Comparison of ENCODE assay signal across 19 cellular contexts in genomic region chr10:111079781-111080180, GRCh38. TPM values are rescaled to one million over a fixed set of nuclear protein-coding genes. Genes with fewer than 3 reads are reported as not detected.
DNase-seq lines count a peak whose midpoint lies in the region; ATAC-seq and TF ChIP-seq lines count a peak whose summit lies in the region.
"Had no signal": no experiment of that assay in that cellular context is flagged by ENCODE, and none has a peak within 500 bp of the region (broad histone marks: within the 10 kb centered on the region; RNA-seq: fewer than 3 reads in every experiment).

No MANE protein-coding gene starts in this region.

- CTCF ChIA-PET in CD4-positive, alpha-beta memory T cell (lab: Charles Lee; ENCODE audit: partially characterized antibody) = no interaction called here
- CTCF ChIA-PET in T-cell (lab: Charles Lee) = no interaction called here

- no peak overlapping the region for H3K27ac ChIP-seq in CD4-positive, alpha-beta memory T cell (ENCODE audit: low read depth, low read length)
- peak overlapping the region; percentile 28 to 67 for H3K27ac ChIP-seq in ovary

- peaks cover 19 to 38% of the 10 kb centered on the region in 2 donors for H3K27me3 Mint-ChIP-seq in CD4-positive, alpha-beta memory T cell
- H3K27me3 Mint-ChIP-seq in T-cell = peaks cover 33 to 56% of the 10 kb centered on the region in 2 donors
- H3K27me3 Mint-ChIP-seq in immature natural killer cell (ENCODE audit: low read depth in 3 of 3) = peaks cover 4 to 15% (median 12%) of the 10 kb centered on the region in 3 donors

- TF ChIP-seq CTCF in ovary (IDR thresholded peaks at IDR 0.05) (no peak), lower leg skin (IDR thresholded peaks at IDR 0.05) (no peak)

- no peak for DNase-seq in CD4-positive, alpha-beta memory T cell
- DNase-seq in T-cell (no peak), immature natural killer cell (no peak), ovary (peak; percentile 45 to 67 (median 62)), left colon (no peak), lower leg skin (ENCODE audit: low spot score in 2 of 2) (no peak)
- DNase-seq: activated CD8-positive, alpha-beta memory T cell treated with anti-CD3 and anti-CD28 coated beads, Interleukin-2, amount 50 U/mL, for 4 hours; activated naive CD4-positive, alpha-beta T cell treated with Interleukin-2 at 50 U/mL for 16 hours; AML-193; DMS 273 treated with DMSO at 0.1 percent for 48 hours; hippocampal formation; NCI-H1105; NCI-H2171 treated with DMSO at 0.1 percent for 48 hours; stimulated activated CD4-positive, alpha-beta T cell treated with anti-CD3 and anti-CD28 coated beads, Interleukin-15, amount 100 ng/mL, for 24 hours had no signal

- no peaks in the 10 kb centered on the region for H3K36me3 Mint-ChIP-seq in CD4-positive, alpha-beta memory T cell
- H3K36me3 Mint-ChIP-seq in T-cell (no peaks in the 10 kb centered on the region), immature natural killer cell (no peaks in the 10 kb centered on the region)

- peaks cover 16% of the 10 kb centered on the region for H3K27me3 ChIP-seq in CD4-positive, alpha-beta memory T cell (ENCODE audit: insufficient read depth, low read length)
- H3K27me3 ChIP-seq in ovary = no peaks in the 10 kb centered on the region

- WGBS in ovary, 3 donors = 12 to 24% (median 16%) methylated on average over 5 of the region's 5 CpGs
- WGBS in lower leg skin, 2 donors = 84 to 86% methylated on average over 5 of the region's 5 CpGs

- peaks cover 4 to 32% (median 14%) of the 10 kb centered on the region in 4 donors for H3K4me1 Mint-ChIP-seq in CD4-positive, alpha-beta memory T cell
- H3K4me1 Mint-ChIP-seq in T-cell = peaks cover 0 to 24% (median 20%) of the 10 kb centered on the region in 3 donors
- H3K4me1 Mint-ChIP-seq in immature natural killer cell = peaks cover 0 to 18% of the 10 kb centered on the region in 2 donors

- no peak for TF ChIP-seq EP300 in ovary (IDR thresholded peaks at IDR 0.05)

- H3K27ac Mint-ChIP-seq in CD4-positive, alpha-beta memory T cell = no peak overlapping the region
- H3K27ac Mint-ChIP-seq in T-cell = no peak overlapping the region
- H3K27ac Mint-ChIP-seq in immature natural killer cell = no peak overlapping the region
- H3K27ac Mint-ChIP-seq: T-helper 1 cell treated with Interleukin-12 subunit alpha and Interleukin-12 subunit beta and Interleukin-4 antibody, amounts not matched to agents 30 μg/mL and 1 μg/mL, for 36 hours had no signal

- H3K4me3 Mint-ChIP-seq in CD4-positive, alpha-beta memory T cell = peak overlapping the region in 7 of 8 donors; percentile 22 to 76 (median 59)
- H3K4me3 Mint-ChIP-seq in T-cell (peak overlapping the region; percentile 3 to 68 (median 19)), immature natural killer cell (peak overlapping the region in 3 of 5 donors; percentile 13 to 24 (median 21))

- H3K36me3 ChIP-seq in CD4-positive, alpha-beta memory T cell (ENCODE audit: insufficient read depth, low read length) = no peaks in the 10 kb centered on the region
- H3K36me3 ChIP-seq in ovary = no peaks in the 10 kb centered on the region
- H3K36me3 ChIP-seq: HAP-1 had no signal

- TF ChIP-seq POLR2A in ovary (IDR thresholded peaks at IDR 0.05) (no peak), lower leg skin (IDR thresholded peaks at IDR 0.05) (no peak)

- no peak overlapping the region for H3K4me3 ChIP-seq in CD4-positive, alpha-beta memory T cell (ENCODE audit: low read length in 2 of 2)
- no peak overlapping the region for H3K4me3 ChIP-seq in ovary
- no peak overlapping the region for H3K4me3 ChIP-seq in lower leg skin (ENCODE audit: low read depth, poor library complexity, severe bottlenecking)
- H3K4me3 ChIP-seq: HAP-1 had no signal

- intact Hi-C loops in CD4-positive, alpha-beta memory T cell (cut with micrococcal nuclease) = no loop called here
- intact Hi-C loops in ovary (cut with DNase I) = loop anchor here in 2 of 4 donors (5.0 to 10.0 kb wide), 8 partner anchors 105 to 518 kb away; no protein-coding TSS in a partner anchor
- intact Hi-C loops in left colon (cut with DNase I, micrococcal nuclease) = no loop called here
- intact Hi-C loops in lower leg skin (cut with DNase I; ENCODE audit: low total_unique reads) = no loop called here

- ATAC-seq in T-cell (replicated peaks in 1 of 4) = no peak
- ATAC-seq in left colon = no peak
- no peak for ATAC-seq in HG03571 (IDR thresholded peaks at IDR 0.05; ENCODE audit: unreplicated experiment)
- ATAC-seq: activated CD4-positive, CD25-positive, alpha-beta regulatory T cell treated with anti-CD3 and anti-CD28 coated beads, Interleukin-2, amount 50 U/mL, for 24 hours; Right ventricle myocardium inferior had no signal

- peaks cover 8% of the 10 kb centered on the region for H3K4me1 ChIP-seq in CD4-positive, alpha-beta memory T cell (ENCODE audit: insufficient read depth, low read length)
- peaks cover 18% of the 10 kb centered on the region for H3K4me1 ChIP-seq in ovary (ENCODE audit: insufficient read depth)
- H3K4me1 ChIP-seq: HAP-1 had no signal

- H3K9me3 Mint-ChIP-seq in CD4-positive, alpha-beta memory T cell = peaks cover 0 to 4% (median 0%) of the 10 kb centered on the region in 8 donors
- H3K9me3 Mint-ChIP-seq in T-cell = no peaks in the 10 kb centered on the region
- peaks cover 0 to 2% (median 0%) of the 10 kb centered on the region in 6 donors for H3K9me3 Mint-ChIP-seq in immature natural killer cell
- H3K9me3 Mint-ChIP-seq: T-helper 1 cell treated with Interleukin-12 subunit alpha and Interleukin-12 subunit beta and Interleukin-4 antibody, amounts not matched to agents 30 μg/mL and 1 μg/mL, for 36 hours had no signal

- POLR2A ChIA-PET in CD4-positive, alpha-beta memory T cell (lab: Charles Lee; ENCODE audit: partially characterized antibody) = no interaction called here
- POLR2A ChIA-PET in T-cell (lab: Charles Lee) = no interaction called here

- H3K9me3 ChIP-seq in CD4-positive, alpha-beta memory T cell (ENCODE audit: control insufficient read depth in 1 of 2, low read length in 2 of 2) = no peaks in the 10 kb centered on the region
- no peaks in the 10 kb centered on the region for H3K9me3 ChIP-seq in ovary
- H3K9me3 ChIP-seq: HAP-1 had no signal

RNA-seq across cellular contexts. Expression of gene ADRA2A, which starts 3.0 kb away (rescaled TPM):
- not detected for total RNA-seq in CD4-positive, alpha-beta memory T cell
- not detected for polyA plus RNA-seq in CD4-positive, alpha-beta memory T cell
- under 1 TPM; 0.09 to 0.26 (median 0.12) TPM for total RNA-seq in T-cell
- not detected for polyA plus RNA-seq in immature natural killer cell
- 10 to 100 TPM; 13.7 to 55.7 (median 22.0) TPM for total RNA-seq in ovary
- polyA plus RNA-seq in ovary = 10 to 100 TPM; 19.0 to 20.0 TPM
- 10 to 100 TPM; 11.2 to 24.3 TPM for total RNA-seq in left colon
- 1 to 10 TPM; 2.9 to 9.7 (median 5.3) TPM for total RNA-seq in lower leg skin

Comparison
In these comparisons a context has a peak if more than half of its experiments do, and no peak if none do; other contexts are left out.
1. DNase-seq: peak in ovary (5 of 5); none in CD4-positive, alpha-beta memory T cell (0 of 5), T-cell (0 of 34), immature natural killer cell (0 of 3), left colon (0 of 2) and lower leg skin (0 of 2).
2. Peak in every context shown above with its lines, with median percentiles within 50 percentile points of each other: H3K4me3 Mint-ChIP-seq.